ENCODE assay signal across 1 cellular context in genomic region chr4:3945511-3946290, GRCh38.
TF ChIP-seq lines count a peak whose summit lies in the region.

No MANE protein-coding gene starts in this region.

TF ChIP-seq in WTC11, 78 proteins besides CTCF, POLR2A, EP300 and RAD21 (continued from another document):
- no peak for TF ChIP-seq KAT7 (CRISPR knock-in tag; IDR thresholded peaks at IDR 0.05; ENCODE audit: borderline replicate concordance)
- no peak for TF ChIP-seq PRRX2 (CRISPR knock-in tag; IDR thresholded peaks at IDR 0.05)
- no peak for TF ChIP-seq CBFB (CRISPR knock-in tag; IDR thresholded peaks at IDR 0.05; ENCODE audit: low read depth)
